8 cellular contexts compared by ENCODE assay signal in genomic region chr11:8092587-8093424, GRCh38. TPM values are rescaled to one million over a fixed set of nuclear protein-coding genes. Genes with fewer than 3 reads are reported as not detected.
DNase-seq lines count a peak whose midpoint lies in the region; ATAC-seq, FAIRE-seq and TF ChIP-seq lines count a peak whose summit lies in the region.

No MANE protein-coding gene starts in this region.

- ATAC-seq in GM21786 (IDR thresholded peaks at IDR 0.05; ENCODE audit: unreplicated experiment) (peak; percentile 70), HepG2 (peak; percentile 84)

- CTCF ChIA-PET in HepG2 (lab: Yijun Ruan, JAX; ENCODE audit: low intra/inter-chr PET ratio, low total read pairs) = interaction anchor here (0.6 to 2.6 kb wide), 5 partner anchors 33 to 87 kb away, joined by 3 to 20 read pairs (median 3); no protein-coding TSS in a partner anchor

- H3K9me3 ChIP-seq in SJSA1 (replicated peaks) (no peaks in the 10 kb centered on the region), HepG2 (ENCODE audit: low read length) (no peaks in the 10 kb centered on the region)

- FAIRE-seq in bronchial epithelial cell (lab: Jason Lieb, UNC) (no peak), HepG2 (lab: Jason Lieb, UNC) (peak; percentile 36)

- no peak overlapping the region for H2AFZ ChIP-seq in HepG2 (ENCODE audit: low read length)

- no TSS peak for BruUV-seq in HepG2 (replicated peaks; lab: Mats Ljungman, UMichigan)

- TF ChIP-seq EP300 in HepG2 (IDR thresholded peaks at IDR 0.05; ENCODE audit: low read depth in 2 of 2, low read length in 2 of 2) (no peak), HepG2 (CRISPR knock-in tag; IDR thresholded peaks at IDR 0.05; ENCODE audit: borderline replicate concordance) (no peak)

- TF ChIP-seq POLR2A in HepG2 (IDR thresholded peaks at IDR 0.05; ENCODE audit: insufficient read depth in 1 of 2, low read depth in 2 of 2, low read length in 2 of 2) = no peak

- H3K4me3 ChIP-seq in SJSA1 (no peak overlapping the region), bronchial epithelial cell (ENCODE audit: low read depth, low read length) (no peak overlapping the region), HepG2 (replicated peaks in 1 of 3; ENCODE audit: insufficient read depth in 1 of 3, low read depth in 2 of 3, low read length in 3 of 3) (no peak overlapping the region)

- peak; percentile 37; the same call in 1 of the 2 replicates for TF ChIP-seq RAD21 in HepG2 (CRISPR knock-in tag; IDR thresholded peaks at IDR 0.05)

- no peak overlapping the region for H3K9ac ChIP-seq in HepG2 (ENCODE audit: insufficient read depth, low read depth, low read length)

- in situ Hi-C loops in HepG2 (cut with HindIII; ENCODE audit: extremely low pct_ligation_motif_present, low pct_unique_long_range_greater_than_20kb) = loop anchor here (10.0 kb wide), 1 partner anchor 88 kb away; no protein-coding TSS in a partner anchor

- TF ChIP-seq CTCF in LNCAP (IDR thresholded peaks at IDR 0.05) (peak; percentile 83), bronchial epithelial cell (IDR thresholded peaks at IDR 0.05; ENCODE audit: insufficient read depth, low read length, severe bottlenecking) (peak; percentile 76), HepG2 (CRISPR knock-in tag; IDR thresholded peaks at IDR 0.05) (peak; percentile 61)

- POLR2A ChIA-PET in HepG2 (lab: Yijun Ruan, JAX) = no interaction called here

- H3K4me2 ChIP-seq in HepG2 (ENCODE audit: low read depth, low read length) = no peak overlapping the region

- no peak overlapping the region for H3K27ac ChIP-seq in SJSA1
- no peak overlapping the region for H3K27ac ChIP-seq in HepG2 (ENCODE audit: extremely low read length, insufficient read depth, low read length)

- intact Hi-C loops in HepG2 (cut with micrococcal nuclease; ENCODE audit: unreplicated experiment) = loop anchor here (1.0 to 10.0 kb wide), 3 partner anchors 60 to 198 kb away; no protein-coding TSS in a partner anchor

- DNase-seq in GM03348 (ENCODE audit: low spot score) = peak; percentile 93
- peak; percentile 28 to 58 for DNase-seq in SJSA1 (ENCODE audit: low read depth in 1 of 2, low spot score in 2 of 2)
- DNase-seq in bronchial epithelial cell (ENCODE audit: low read depth) = peak; percentile 59
- DNase-seq in HepG2 (ENCODE audit: low spot score) = peak; percentile 58
- DNase-seq in stimulated activated CD8-positive, alpha-beta memory T cell treated with anti-CD3 and anti-CD28 coated beads, Interleukin-7, amount 100 ng/mL, for 24 hours (ENCODE audit: low read depth) = peak; percentile 22
- no peak for DNase-seq in central memory CD4-positive, alpha-beta T cell

- WGBS in HepG2 (ENCODE audit: low lambda C conversion rate) = 83% methylated on average over 11 of the region's 11 CpGs

- H3K27me3 ChIP-seq in SJSA1 (replicated peaks) (no peaks in the 10 kb centered on the region), bronchial epithelial cell (ENCODE audit: control insufficient read depth, insufficient read depth, low read length) (no peaks in the 10 kb centered on the region), HepG2 (ENCODE audit: control insufficient read depth in 1 of 2, insufficient read depth in 2 of 2, low read length in 2 of 2) (no peaks in the 10 kb centered on the region)

- H3K79me2 ChIP-seq in HepG2 (ENCODE audit: insufficient read depth, low read length) = no peaks in the 10 kb centered on the region

- no peaks in the 10 kb centered on the region for H4K20me1 ChIP-seq in HepG2 (ENCODE audit: insufficient read depth, low read length)

- H3K4me1 ChIP-seq in SJSA1 (replicated peaks) = no peaks in the 10 kb centered on the region
- H3K4me1 ChIP-seq in HepG2 (ENCODE audit: insufficient read depth, low read length) = no peaks in the 10 kb centered on the region

- no peaks in the 10 kb centered on the region for H3K36me3 ChIP-seq in SJSA1
- no peaks in the 10 kb centered on the region for H3K36me3 ChIP-seq in bronchial epithelial cell (ENCODE audit: control insufficient read depth, insufficient read depth, low read length)
- H3K36me3 ChIP-seq in HepG2 (replicated peaks in 1 of 2; ENCODE audit: control insufficient read depth in 1 of 2, insufficient read depth in 2 of 2, low read length in 2 of 2) = peaks cover 0 to 3% of the 10 kb centered on the region in 2 experiments; a peak in 2 of 5 replicates

TF ChIP-seq in HepG2, 621 proteins besides CTCF, POLR2A, EP300 and RAD21:
- TF ChIP-seq STAG1 (CRISPR knock-in tag; IDR thresholded peaks at IDR 0.05) = peak; percentile 23; the same call in 1 of the 2 replicates
- no peak for TF ChIP-seq CCDC6 (CRISPR knock-in tag; IDR thresholded peaks at IDR 0.05)
- TF ChIP-seq ZMYM4 (CRISPR knock-in tag; IDR thresholded peaks at IDR 0.05) = 0 out of 2 replicates have a peak, but pooled peaks have one; percentile 28
- TF ChIP-seq ZBTB33 (CRISPR knock-in tag; IDR thresholded peaks at IDR 0.05) = peak; percentile 69; the same call in 1 of the 2 replicates
- peak; percentile 30; the same call in 1 of the 2 replicates for TF ChIP-seq SMC3 (IDR thresholded peaks at IDR 0.05; ENCODE audit: low read length)
- peak; percentile 32; the same call in 1 of the 2 replicates for TF ChIP-seq ZFY (CRISPR knock-in tag; IDR thresholded peaks at IDR 0.05)
- no peak for TF ChIP-seq HMGA1 (CRISPR knock-in tag; conservative IDR thresholded peaks at IDR 0.05)
- peak; percentile 65 for TF ChIP-seq XRCC5 (optimal IDR thresholded peaks at IDR 0.05; ENCODE audit: low read length)
- no peak for TF ChIP-seq ZNF83 (CRISPR knock-in tag; IDR thresholded peaks at IDR 0.05; ENCODE audit: borderline replicate concordance)

RNA-seq across cellular contexts. Expression of gene TUB, which starts 11.8 kb away (rescaled TPM):
- total RNA-seq in SJSA1 (2014; rRNA removed; shearing (Covaris generic)) = 2.3 and 3.0 TPM in 2 replicates
- total RNA-seq in bronchial epithelial cell = 0.13 and 0.26 TPM in 2 replicates
- total RNA-seq in HepG2 (2016; rRNA removed; fragmentation: Illumina TruSeq; extraction: Trizol) = 5.4 and 5.6 TPM in 2 replicates
- 0.40 and 0.44 TPM in 2 replicates for total RNA-seq in HepG2 (2016; cell fraction: cytosol; rRNA removed; fragmentation: Illumina TruSeq; extraction: Trizol; ENCODE audit: low read depth)
- total RNA-seq in HepG2 (2016; cell fraction: insoluble cytoplasmic fraction; rRNA removed; fragmentation: Illumina TruSeq; extraction: Trizol) = 5.3 and 5.6 TPM in 2 replicates
- 3.0 and 3.1 TPM in 2 replicates for total RNA-seq in HepG2 (2016; cell fraction: membrane; rRNA removed; fragmentation: Illumina TruSeq; extraction: Trizol)
- total RNA-seq in HepG2 (2016; cell fraction: nucleus; rRNA removed; fragmentation: Illumina TruSeq; extraction: Trizol) = 4.7 and 5.3 TPM in 2 replicates
- polyA plus RNA-seq in HepG2 (2011; rRNA removed) = 4.3 and 4.8 TPM in 2 replicates
- polyA plus RNA-seq in HepG2 (2011; cell fraction: cytosol; rRNA removed) = 2.8 and 2.9 TPM in 2 replicates
- polyA plus RNA-seq in HepG2 (2011; cell fraction: nucleus; rRNA removed) = 10.1 and 11.7 TPM in 2 replicates
- polyA plus RNA-seq in HepG2 (2012) = 2.4 and 2.6 TPM in 2 replicates
- 0.19 and 0.22 TPM in 2 replicates for polyA plus RNA-seq in HepG2 (2016; cell fraction: cytosol; fragmentation: Illumina TruSeq; extraction: Trizol; ENCODE audit: low read depth)
- polyA plus RNA-seq in HepG2 (2016; cell fraction: insoluble cytoplasmic fraction; fragmentation: Illumina TruSeq; extraction: Trizol; ENCODE audit: low read depth) = 3.2 and 3.5 TPM in 2 replicates
- polyA plus RNA-seq in HepG2 (2016; cell fraction: membrane; fragmentation: Illumina TruSeq; extraction: Trizol; ENCODE audit: low read depth) = 0.88 and 0.95 TPM in 2 replicates
- 6.7 and 6.8 TPM in 2 replicates for polyA plus RNA-seq in HepG2 (2016; cell fraction: nucleus; fragmentation: Illumina TruSeq; extraction: Trizol; ENCODE audit: insufficient read depth, low read depth)
- polyA minus RNA-seq in HepG2 (2011; rRNA and poly(A)+ RNA removed; ENCODE audit: low replicate concordance) = 8.1 TPM in 1 of 2 replicates, not detected in the other
- 3.9 and 4.5 TPM in 2 replicates for polyA minus RNA-seq in HepG2 (2011; cell fraction: cytosol; rRNA and poly(A)+ RNA removed)
- 4.9 and 5.2 TPM in 2 replicates for polyA minus RNA-seq in HepG2 (2011; cell fraction: nucleus; rRNA and poly(A)+ RNA removed)
